ENCODE assay signal across 8 cellular contexts in the genomic region with DNA sequence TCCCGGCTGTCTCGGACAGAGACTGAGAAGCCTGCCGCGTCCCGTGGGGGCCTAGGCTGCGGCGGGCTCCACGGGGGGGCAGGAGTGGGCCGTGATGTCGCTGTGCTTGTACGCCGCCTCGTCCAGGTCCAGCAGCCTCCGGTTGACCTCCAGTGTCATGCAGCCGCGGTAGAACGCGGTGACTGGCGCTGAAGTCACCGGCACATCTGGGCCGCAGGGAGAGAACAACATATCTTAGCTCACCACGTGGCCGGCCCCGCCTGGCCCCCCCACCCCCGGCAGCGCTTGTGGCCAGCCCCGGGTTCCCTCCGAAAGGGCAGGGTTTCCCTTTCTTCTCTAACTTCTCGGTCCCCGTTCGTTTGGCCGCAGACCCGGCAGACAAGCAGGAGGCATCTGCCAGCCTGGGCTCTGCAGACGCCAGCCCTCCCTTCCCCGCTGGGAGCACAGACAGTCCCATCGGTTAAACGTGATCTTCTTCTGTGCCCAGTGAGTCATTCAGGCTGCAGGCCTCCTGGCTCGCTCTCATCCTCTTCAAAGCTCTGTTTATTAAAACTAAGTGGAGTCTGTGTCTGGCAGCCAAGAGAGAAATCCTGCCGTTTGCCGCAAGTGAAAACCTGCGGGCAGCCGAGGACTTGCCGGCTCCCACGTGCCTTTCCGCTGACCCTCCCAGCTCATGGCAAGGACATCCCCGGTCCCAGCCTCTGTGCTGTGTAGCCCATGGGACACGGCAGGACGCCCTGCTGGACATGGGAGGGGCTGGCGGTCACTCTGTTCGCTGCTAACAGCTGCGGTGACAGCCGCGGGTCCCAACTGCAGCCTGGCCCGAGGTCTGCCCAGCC. TPM values are rescaled to one million over a fixed set of nuclear protein-coding genes. Genes with fewer than 3 reads are reported as not detected.
DNase-seq lines count a peak whose midpoint lies in the region; ATAC-seq and TF ChIP-seq lines count a peak whose summit lies in the region.

No MANE protein-coding gene starts in this region.

- H3K9me3 ChIP-seq in HAP-1 = no peaks in the 10 kb centered on the region

- H3K4me1 ChIP-seq in urinary bladder (ENCODE audit: insufficient read depth) (no peaks in the 10 kb centered on the region), HAP-1 (no peaks in the 10 kb centered on the region)

- no peaks in the 10 kb centered on the region for H3K27me3 ChIP-seq in BJ (ENCODE audit: control insufficient read depth, insufficient read depth, low read length)
- H3K27me3 ChIP-seq in HAP-1 (ENCODE audit: low read depth) = no peaks in the 10 kb centered on the region

- no peaks in the 10 kb centered on the region for H3K9me3 Mint-ChIP-seq in activated CD4-positive, alpha-beta memory T cell treated with anti-CD3 and anti-CD28 coated beads, Interleukin-2, amount 10 ng/mL, durations not matched to agents 7 days and 5 days

- H3K27me3 Mint-ChIP-seq in activated CD4-positive, alpha-beta memory T cell treated with anti-CD3 and anti-CD28 coated beads, Interleukin-2, amount 10 ng/mL, durations not matched to agents 7 days and 5 days = no peaks in the 10 kb centered on the region

- H3K4me3 ChIP-seq in BJ (ENCODE audit: low read depth, low read length) (no peak overlapping the region), urinary bladder (ENCODE audit: low read depth, low read length) (no peak overlapping the region), HAP-1 (no peak overlapping the region)

- 17% methylated on average over 54 of the region's 54 CpGs for WGBS in urinary bladder

- in situ Hi-C loops in HAP-1 (cut with MboI; ENCODE audit: low sequenced_read_pairs) = no loop called here

- TF ChIP-seq CTCF in BJ (IDR thresholded peaks at IDR 0.05; ENCODE audit: insufficient read depth, low read depth, low read length) = 0 out of 2 replicates have a peak, but pooled peaks have one; percentile 17

- peak overlapping the region; percentile 89 for H3K27ac ChIP-seq in urinary bladder (ENCODE audit: low read depth)

- H3K27ac Mint-ChIP-seq in activated CD4-positive, alpha-beta memory T cell treated with anti-CD3 and anti-CD28 coated beads, Interleukin-2, amount 10 ng/mL, durations not matched to agents 7 days and 5 days = no peak overlapping the region

- CTCF ChIA-PET in BJ (lab: Yijun Ruan, JAX) = interaction anchor here (1.0 to 5.0 kb wide), 3 partner anchors 82 to 125 kb away, joined by 3 to 31 read pairs (median 3); no protein-coding TSS in a partner anchor
- CTCF ChIA-PET in activated CD4-positive, alpha-beta memory T cell treated with anti-CD3 and anti-CD28 coated beads, Interleukin-2, amount 10 ng/mL, durations not matched to agents 7 days and 5 days (lab: Charles Lee) = no interaction called here

- H3K36me3 Mint-ChIP-seq in activated CD4-positive, alpha-beta memory T cell treated with anti-CD3 and anti-CD28 coated beads, Interleukin-2, amount 10 ng/mL, durations not matched to agents 7 days and 5 days (ENCODE audit: low read depth) = peaks cover 3% of the 10 kb centered on the region

- peak; percentile 97 for DNase-seq in BJ (ENCODE audit: low read depth)
- DNase-seq in NCI-H2196 treated with DMSO at 0.1 percent for 48 hours (lab: John Stamatoyannopoulos, UW; ENCODE audit: unreplicated experiment) = peak; percentile 71
- DNase-seq in dedifferentiated amniotic fluid mesenchymal stem cell (ENCODE audit: extremely low spot score) = peak; percentile 92
- DNase-seq in lung microvascular endothelial cell (ENCODE audit: low read depth in 2 of 2) = peak; percentile 78 to 92
- no peak for DNase-seq in HAP-1 (ENCODE audit: low spot score in 2 of 2)
- no peak for DNase-seq in activated CD4-positive, alpha-beta memory T cell treated with anti-CD3 and anti-CD28 coated beads, Interleukin-2, amount 10 ng/mL, durations not matched to agents 7 days and 5 days

- H3K36me3 ChIP-seq in BJ (ENCODE audit: control insufficient read depth, insufficient read depth, low read length) (peaks cover 36% of the 10 kb centered on the region), urinary bladder (ENCODE audit: insufficient read depth) (no peaks in the 10 kb centered on the region), HAP-1 (replicated peaks) (no peaks in the 10 kb centered on the region)

- no peak overlapping the region for H3K4me3 Mint-ChIP-seq in activated CD4-positive, alpha-beta memory T cell treated with anti-CD3 and anti-CD28 coated beads, Interleukin-2, amount 10 ng/mL, durations not matched to agents 7 days and 5 days

- POLR2A ChIA-PET in BJ (lab: Charles Lee) = no interaction called here
- POLR2A ChIA-PET in activated CD4-positive, alpha-beta memory T cell treated with anti-CD3 and anti-CD28 coated beads, Interleukin-2, amount 10 ng/mL, durations not matched to agents 7 days and 5 days (lab: Charles Lee) = no interaction called here

- ATAC-seq in HG03175 (IDR thresholded peaks at IDR 0.05; ENCODE audit: unreplicated experiment) = no peak

- H3K4me1 Mint-ChIP-seq in activated CD4-positive, alpha-beta memory T cell treated with anti-CD3 and anti-CD28 coated beads, Interleukin-2, amount 10 ng/mL, durations not matched to agents 7 days and 5 days = peaks cover 13% of the 10 kb centered on the region

RNA-seq across cellular contexts. Expression of gene GAS6, which starts 42.8 kb away (rescaled TPM):
- polyA plus RNA-seq in BJ (2011; rRNA removed) (247 and 374 TPM in 2 replicates), urinary bladder (327 TPM)
- polyA minus RNA-seq in BJ (2011; rRNA and poly(A)+ RNA removed) = 99.1 and 135 TPM in 2 replicates
- total RNA-seq in lung microvascular endothelial cell (54.5 and 130 TPM in 2 replicates), urinary bladder (55.1 TPM)
- 1 to 10 TPM; 1.3 to 1.8 TPM for total RNA-seq in activated CD4-positive, alpha-beta memory T cell treated with anti-CD3 and anti-CD28 coated beads, Interleukin-2, amount 10 ng/mL, durations not matched to agents 7 days and 5 days

Comparison
In these comparisons a context has a peak if more than half of its experiments do, and no peak if none do; other contexts are left out.
1. DNase-seq: peak in BJ (single experiment), NCI-H2196 treated with DMSO at 0.1 percent for 48 hours (single experiment), dedifferentiated amniotic fluid mesenchymal stem cell (single experiment) and lung microvascular endothelial cell (2 of 2); none in HAP-1 (0 of 2) and activated CD4-positive, alpha-beta memory T cell treated with anti-CD3 and anti-CD28 coated beads, Interleukin-2, amount 10 ng/mL, durations not matched to agents 7 days and 5 days (single experiment).
2. RNA of gene GAS6, which starts 42.8 kb away (total RNA-seq): 54.5 to 130 TPM in lung microvascular endothelial cell and 55.1 TPM in urinary bladder (single experiment); 1.3 to 1.8 TPM in activated CD4-positive, alpha-beta memory T cell treated with anti-CD3 and anti-CD28 coated beads, Interleukin-2, amount 10 ng/mL, durations not matched to agents 7 days and 5 days; every median in the first group is over 10 times any median in the second.